ENCODE assay signal across 16 cellular contexts in genomic region chr12:9391751-9392240, GRCh38.
"Had no signal": no experiment of that assay in that cellular context is flagged by ENCODE, and none has a peak within 500 bp of the region (broad histone marks: within the 10 kb centered on the region; RNA-seq: fewer than 3 reads in every experiment).

No MANE protein-coding gene starts in this region.

- DNase-seq: activated CD4-positive, alpha-beta T cell treated with anti-CD3 and anti-CD28 coated beads, Interleukin-2, amount 10 ng/mL, durations not matched to agents 7 days and 5 days; activated CD4-positive, CD25-positive, alpha-beta regulatory T cell; activated CD8-positive, alpha-beta memory T cell treated with anti-CD3 and anti-CD28 coated beads for 24 hours; activated naive CD8-positive, alpha-beta T cell treated with anti-CD3 and anti-CD28 coated beads, Interleukin-2, amount 10 ng/mL, durations not matched to agents 7 days and 5 days; anterior cingulate cortex; brain microvascular endothelial cell; cerebellar nuclear complex; effector memory CD4-positive, alpha-beta T cell; head of caudate nucleus; stimulated activated CD4-positive, alpha-beta T cell treated with anti-CD3 and anti-CD28 coated beads, Interleukin-2, amount 100 ng/mL, for 48 hours had no signal

- H3K9me3 Mint-ChIP-seq: activated CD4-positive, alpha-beta T cell treated with anti-CD3 and anti-CD28 coated beads, Interleukin-2, amount 10 ng/mL, durations not matched to agents 7 days and 5 days; activated naive CD8-positive, alpha-beta T cell treated with anti-CD3 and anti-CD28 coated beads, Interleukin-2, amount 10 ng/mL, durations not matched to agents 7 days and 5 days; activated T-helper 1 cell treated with anti-CD3 and anti-CD28 coated beads, Interleukin-12 subunit alpha, Interleukin-12 subunit beta, Interleukin-2, Interleukin-4 antibody, amounts not matched to agents 30 ng/mL and 10 ng/mL and 1 ng/mL, durations not matched to agents 14 hours and 24 hours and 36 hours; dendritic cell treated with granulocyte-macrophage colony-stimulating factor and Interleukin-4, amounts not matched to agents 40 ng/mL and 50 ng/mL, for 4 days had no signal

- H3K36me3 ChIP-seq: brain microvascular endothelial cell, neutrophil had no signal

- H3K9me3 ChIP-seq: neutrophil had no signal

- H3K4me3 Mint-ChIP-seq: activated CD4-positive, alpha-beta T cell treated with anti-CD3 and anti-CD28 coated beads, Interleukin-2, amount 10 ng/mL, durations not matched to agents 7 days and 5 days; activated naive CD8-positive, alpha-beta T cell treated with anti-CD3 and anti-CD28 coated beads, Interleukin-2, amount 10 ng/mL, durations not matched to agents 7 days and 5 days; activated T-helper 1 cell treated with anti-CD3 and anti-CD28 coated beads, Interleukin-12 subunit alpha, Interleukin-12 subunit beta, Interleukin-2, Interleukin-4 antibody, amounts not matched to agents 30 ng/mL and 10 ng/mL and 1 ng/mL, durations not matched to agents 14 hours and 24 hours and 36 hours; dendritic cell treated with granulocyte-macrophage colony-stimulating factor and Interleukin-4, amounts not matched to agents 40 ng/mL and 50 ng/mL, for 4 days; stimulated activated memory B cell treated with anti-CD40 and anti-IgM and Interleukin-4, amounts not matched to agents 10 μg/mL and 1 μg/mL and 100 μg/mL, for 72 hours had no signal

- H3K27ac ChIP-seq: brain microvascular endothelial cell, epithelial cell of prostate, neutrophil had no signal

- H3K27me3 Mint-ChIP-seq: activated CD4-positive, alpha-beta T cell treated with anti-CD3 and anti-CD28 coated beads, Interleukin-2, amount 10 ng/mL, durations not matched to agents 7 days and 5 days; stimulated activated memory B cell treated with anti-CD40 and anti-IgM and Interleukin-4, amounts not matched to agents 10 μg/mL and 1 μg/mL and 100 μg/mL, for 72 hours had no signal

- H3K27ac Mint-ChIP-seq: activated CD4-positive, alpha-beta T cell treated with anti-CD3 and anti-CD28 coated beads, Interleukin-2, amount 10 ng/mL, durations not matched to agents 7 days and 5 days; activated naive CD8-positive, alpha-beta T cell treated with anti-CD3 and anti-CD28 coated beads, Interleukin-2, amount 10 ng/mL, durations not matched to agents 7 days and 5 days; activated T-helper 1 cell treated with anti-CD3 and anti-CD28 coated beads, Interleukin-12 subunit alpha, Interleukin-12 subunit beta, Interleukin-2, Interleukin-4 antibody, amounts not matched to agents 30 ng/mL and 10 ng/mL and 1 ng/mL, durations not matched to agents 14 hours and 24 hours and 36 hours; dendritic cell treated with granulocyte-macrophage colony-stimulating factor and Interleukin-4, amounts not matched to agents 40 ng/mL and 50 ng/mL, for 4 days; stimulated activated memory B cell treated with anti-CD40 and anti-IgM and Interleukin-4, amounts not matched to agents 10 μg/mL and 1 μg/mL and 100 μg/mL, for 72 hours had no signal

- H3K27me3 ChIP-seq: brain microvascular endothelial cell, neutrophil had no signal

- ATAC-seq: left lobe of liver; stimulated activated memory B cell treated with anti-CD40 and anti-IgM and Interleukin-4, amounts not matched to agents 10 μg/mL and 1 μg/mL and 100 μg/mL, for 72 hours had no signal
